9 cellular contexts compared by ENCODE assay signal in genomic region chr10:29804025-29804852, GRCh38.
DNase-seq lines count a peak whose midpoint lies in the region; ATAC-seq, FAIRE-seq and TF ChIP-seq lines count a peak whose summit lies in the region.
"Had no signal": no experiment of that assay in that cellular context is flagged by ENCODE, and none has a peak within 500 bp of the region (broad histone marks: within the 10 kb centered on the region; RNA-seq: fewer than 3 reads in every experiment).

No MANE protein-coding gene starts in this region.

- 51 to 54% methylated on average over 5 of the region's 5 CpGs for WGBS in esophagus squamous epithelium, 2 donors

- H3K9me3 Mint-ChIP-seq in neural progenitor cell (no peaks in the 10 kb centered on the region), GM23338 (no peaks in the 10 kb centered on the region)

- H2AFZ ChIP-seq in neural progenitor cell (replicated peaks), result no peak overlapping the region
- H2AFZ ChIP-seq in GM23338, result no peak overlapping the region

- H3K36me3 ChIP-seq in esophagus squamous epithelium (no peaks in the 10 kb centered on the region), neural progenitor cell (no peaks in the 10 kb centered on the region), GM23338 (ENCODE audit: insufficient read depth) (no peaks in the 10 kb centered on the region)

- H4K20me1 ChIP-seq in neural progenitor cell (ENCODE audit: low read depth) (no peaks in the 10 kb centered on the region), GM23338 (replicated peaks; ENCODE audit: insufficient read depth) (no peaks in the 10 kb centered on the region)

- H3K27ac Mint-ChIP-seq in neural progenitor cell (no peak overlapping the region), GM23338 (no peak overlapping the region)

- H3F3A ChIP-seq in neural progenitor cell (ENCODE audit: low read depth) (no peaks in the 10 kb centered on the region), GM23338 (replicated peaks; ENCODE audit: low read depth) (no peaks in the 10 kb centered on the region)

- no peaks in the 10 kb centered on the region for H3K27me3 Mint-ChIP-seq in neural progenitor cell (ENCODE audit: insufficient read depth, low read depth)
- H3K27me3 Mint-ChIP-seq in GM23338 (ENCODE audit: insufficient read depth, low read depth, poor library complexity), result no peaks in the 10 kb centered on the region

- H3K4me2 ChIP-seq in neural progenitor cell (no peak overlapping the region), GM23338 (no peak overlapping the region)

- no peaks in the 10 kb centered on the region for H3K9me2 ChIP-seq in GM23338 (ENCODE audit: insufficient read depth)

- H3K27ac ChIP-seq in esophagus squamous epithelium (peak overlapping the region; percentile 57 to 81 (median 78)), neural progenitor cell (no peak overlapping the region), GM23338 (ENCODE audit: low read depth) (no peak overlapping the region)
- H3K27ac ChIP-seq: C4-2B had no signal

- ATAC-seq in GM23338, result no peak

- DNase-seq in NCI-H1417 (lab: John Stamatoyannopoulos, UW) (peak in 2 of 3 experiments; percentile 13 to 54), NCI-H1417 treated with DMSO at 0.1 percent for 48 hours (lab: John Stamatoyannopoulos, UW) (no peak), NCI-H774 (lab: John Stamatoyannopoulos, UW) (peak; percentile 18), esophagus squamous epithelium (lab: John Stamatoyannopoulos, UW) (no peak), putamen (ENCODE audit: low spot score) (peak; percentile 56), neural progenitor cell (ENCODE audit: low spot score) (no peak), GM12892 (ENCODE audit: insufficient read length) (no peak), GM23338 (ENCODE audit: low spot score) (no peak)

- TF ChIP-seq POLR2A in esophagus squamous epithelium (IDR thresholded peaks at IDR 0.05) (no peak), GM12892 (IDR thresholded peaks at IDR 0.05; ENCODE audit: low read depth, low read length) (no peak)

- H3K9me3 ChIP-seq in esophagus squamous epithelium (no peaks in the 10 kb centered on the region), neural progenitor cell (ENCODE audit: low read depth) (no peaks in the 10 kb centered on the region)

- H3K27me3 ChIP-seq in esophagus squamous epithelium, result no peaks in the 10 kb centered on the region
- H3K27me3 ChIP-seq in neural progenitor cell, result no peaks in the 10 kb centered on the region
- no peaks in the 10 kb centered on the region for H3K27me3 ChIP-seq in GM23338 (ENCODE audit: insufficient read depth)

- H3K4me3 ChIP-seq in esophagus squamous epithelium (no peak overlapping the region), neural progenitor cell (no peak overlapping the region), GM23338 (no peak overlapping the region)

- no peak for FAIRE-seq in GM12892 (lab: Jason Lieb, UNC)

- H3K4me1 ChIP-seq in esophagus squamous epithelium (peaks cover 38 to 57% (median 40%) of the 10 kb centered on the region in 3 donors), neural progenitor cell (no peaks in the 10 kb centered on the region), GM23338 (ENCODE audit: insufficient read depth) (no peaks in the 10 kb centered on the region)

- H3K4me1 Mint-ChIP-seq in neural progenitor cell (peaks cover 6% of the 10 kb centered on the region), GM23338 (no peaks in the 10 kb centered on the region)

- H3K9ac ChIP-seq in neural progenitor cell, result no peak overlapping the region

- TF ChIP-seq CTCF in esophagus squamous epithelium (IDR thresholded peaks at IDR 0.05), result no peak
- TF ChIP-seq CTCF in neural progenitor cell (IDR thresholded peaks at IDR 0.05), result no peak
- no peak for TF ChIP-seq CTCF in GM23338 (conservative IDR thresholded peaks at IDR 0.05; ENCODE audit: low read depth in 2 of 2)

- H3K79me2 ChIP-seq in neural progenitor cell (ENCODE audit: low read depth) (no peaks in the 10 kb centered on the region), GM23338 (replicated peaks; ENCODE audit: insufficient read depth) (no peaks in the 10 kb centered on the region)

- H3K4me3 Mint-ChIP-seq in neural progenitor cell, result no peak overlapping the region
- no peak overlapping the region for H3K4me3 Mint-ChIP-seq in GM23338

- intact Hi-C loops in esophagus squamous epithelium (cut with DNase I), result no loop called here

- H3K36me3 Mint-ChIP-seq in neural progenitor cell (no peaks in the 10 kb centered on the region), GM23338 (ENCODE audit: low read depth) (no peaks in the 10 kb centered on the region)

TF ChIP-seq in GM23338, 12 proteins besides CTCF, POLR2A, EP300 and RAD21 (continues in another document):
- no peak for TF ChIP-seq POLR2AphosphoS5 (IDR thresholded peaks at IDR 0.05; ENCODE audit: low read depth)
- no peak for TF ChIP-seq ZNF114 (CRISPR knock-in tag; IDR thresholded peaks at IDR 0.05)
- no peak for TF ChIP-seq NANOG (IDR thresholded peaks at IDR 0.05; ENCODE audit: borderline replicate concordance)
- TF ChIP-seq STAT1 (IDR thresholded peaks at IDR 0.05; ENCODE audit: unreplicated experiment), result no peak
- TF ChIP-seq EZH2 (IDR thresholded peaks at IDR 0.05; ENCODE audit: low read depth, unreplicated experiment), result no peak
- TF ChIP-seq, protein P1, sequence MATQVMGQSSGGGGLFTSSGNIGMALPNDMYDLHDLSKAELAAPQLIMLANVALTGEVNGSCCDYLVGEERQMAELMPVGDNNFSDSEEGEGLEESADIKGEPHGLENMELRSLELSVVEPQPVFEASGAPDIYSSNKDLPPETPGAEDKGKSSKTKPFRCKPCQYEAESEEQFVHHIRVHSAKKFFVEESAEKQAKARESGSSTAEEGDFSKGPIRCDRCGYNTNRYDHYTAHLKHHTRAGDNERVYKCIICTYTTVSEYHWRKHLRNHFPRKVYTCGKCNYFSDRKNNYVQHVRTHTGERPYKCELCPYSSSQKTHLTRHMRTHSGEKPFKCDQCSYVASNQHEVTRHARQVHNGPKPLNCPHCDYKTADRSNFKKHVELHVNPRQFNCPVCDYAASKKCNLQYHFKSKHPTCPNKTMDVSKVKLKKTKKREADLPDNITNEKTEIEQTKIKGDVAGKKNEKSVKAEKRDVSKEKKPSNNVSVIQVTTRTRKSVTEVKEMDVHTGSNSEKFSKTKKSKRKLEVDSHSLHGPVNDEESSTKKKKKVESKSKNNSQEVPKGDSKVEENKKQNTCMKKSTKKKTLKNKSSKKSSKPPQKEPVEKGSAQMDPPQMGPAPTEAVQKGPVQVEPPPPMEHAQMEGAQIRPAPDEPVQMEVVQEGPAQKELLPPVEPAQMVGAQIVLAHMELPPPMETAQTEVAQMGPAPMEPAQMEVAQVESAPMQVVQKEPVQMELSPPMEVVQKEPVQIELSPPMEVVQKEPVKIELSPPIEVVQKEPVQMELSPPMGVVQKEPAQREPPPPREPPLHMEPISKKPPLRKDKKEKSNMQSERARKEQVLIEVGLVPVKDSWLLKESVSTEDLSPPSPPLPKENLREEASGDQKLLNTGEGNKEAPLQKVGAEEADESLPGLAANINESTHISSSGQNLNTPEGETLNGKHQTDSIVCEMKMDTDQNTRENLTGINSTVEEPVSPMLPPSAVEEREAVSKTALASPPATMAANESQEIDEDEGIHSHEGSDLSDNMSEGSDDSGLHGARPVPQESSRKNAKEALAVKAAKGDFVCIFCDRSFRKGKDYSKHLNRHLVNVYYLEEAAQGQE (IDR thresholded peaks at IDR 0.05; ENCODE audit: unreplicated experiment), result no peak
- no peak for TF ChIP-seq ZNF331 (CRISPR knock-in tag; IDR thresholded peaks at IDR 0.05; ENCODE audit: low read depth)
- TF ChIP-seq, protein P2, sequence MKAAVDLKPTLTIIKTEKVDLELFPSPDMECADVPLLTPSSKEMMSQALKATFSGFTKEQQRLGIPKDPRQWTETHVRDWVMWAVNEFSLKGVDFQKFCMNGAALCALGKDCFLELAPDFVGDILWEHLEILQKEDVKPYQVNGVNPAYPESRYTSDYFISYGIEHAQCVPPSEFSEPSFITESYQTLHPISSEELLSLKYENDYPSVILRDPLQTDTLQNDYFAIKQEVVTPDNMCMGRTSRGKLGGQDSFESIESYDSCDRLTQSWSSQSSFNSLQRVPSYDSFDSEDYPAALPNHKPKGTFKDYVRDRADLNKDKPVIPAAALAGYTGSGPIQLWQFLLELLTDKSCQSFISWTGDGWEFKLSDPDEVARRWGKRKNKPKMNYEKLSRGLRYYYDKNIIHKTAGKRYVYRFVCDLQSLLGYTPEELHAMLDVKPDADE (IDR thresholded peaks at IDR 0.05), result no peak
- TF ChIP-seq EZH2phosphoT487 (IDR thresholded peaks at IDR 0.05; ENCODE audit: unreplicated experiment), result no peak

Comparison
In these comparisons a context has a peak if more than half of its experiments do, and no peak if none do; other contexts are left out.
1. DNase-seq: peak in NCI-H1417 (2 of 3), NCI-H774 (single experiment) and putamen (single experiment); none in NCI-H1417 treated with DMSO at 0.1 percent for 48 hours (single experiment), esophagus squamous epithelium (single experiment), neural progenitor cell (single experiment), GM12892 (single experiment) and GM23338 (single experiment).
2. H3K27ac ChIP-seq: peak in esophagus squamous epithelium (4 of 4); none in neural progenitor cell (single experiment) and GM23338 (single experiment).